ENCODE assay signal across 24 cellular contexts in genomic region chr5:24208540-24209141, GRCh38.
DNase-seq lines count a peak whose midpoint lies in the region; ATAC-seq, FAIRE-seq and TF ChIP-seq lines count a peak whose summit lies in the region.
"Had no signal": no experiment of that assay in that cellular context is flagged by ENCODE, and none has a peak within 500 bp of the region (broad histone marks: within the 10 kb centered on the region; RNA-seq: fewer than 3 reads in every experiment).

No MANE protein-coding gene starts in this region.

- no peak overlapping the region for H3K4me2 ChIP-seq in H9 (ENCODE audit: insufficient read depth, insufficient read length, low read length)
- H3K4me2 ChIP-seq in neural cell (ENCODE audit: low read length) = no peak overlapping the region
- H3K4me2 ChIP-seq in HepG2 (ENCODE audit: low read depth, low read length) = no peak overlapping the region
- H3K4me2 ChIP-seq: BLaER1 treated with 17β-estradiol and CSF1 and Interleukin-3, amounts not matched to agents 10 nM and 100 nM had no signal

- POLR2A ChIA-PET in HepG2 (lab: Yijun Ruan, JAX) = no interaction called here

- no peak overlapping the region for H4K91ac ChIP-seq in H9 (ENCODE audit: insufficient read length, low read depth, low read length)

- no peak overlapping the region for H3K18ac ChIP-seq in H9 (ENCODE audit: insufficient read length, low read depth, low read length)

- FAIRE-seq in HepG2 (lab: Jason Lieb, UNC) = no peak
- FAIRE-seq: GM18507 had no signal

- peaks cover 33 to 35% of the 10 kb centered on the region in 2 experiments for H3K4me1 Mint-ChIP-seq in H9
- H3K4me1 Mint-ChIP-seq: activated naive CD8-positive, alpha-beta T cell treated with anti-CD3 and anti-CD28 coated beads, Interleukin-2, amount 10 ng/mL, durations not matched to agents 7 days and 5 days; T-helper 17 cell had no signal

- H2BK20ac ChIP-seq in H9 (ENCODE audit: low read depth, low read length, poor library complexity, severe bottlenecking) = no peak overlapping the region

- BruUV-seq in HepG2 (replicated peaks; lab: Mats Ljungman, UMichigan) = no TSS peak

- no peak overlapping the region for H3K14ac ChIP-seq in H9 (ENCODE audit: insufficient read depth, low read length)

- H3K4me3 ChIP-seq in neural cell (ENCODE audit: low read length) (no peak overlapping the region), HepG2 (replicated peaks in 1 of 3; ENCODE audit: insufficient read depth in 1 of 3, low read depth in 2 of 3, low read length in 3 of 3) (no peak overlapping the region), transverse colon (no peak overlapping the region)
- H3K4me3 ChIP-seq: ascending aorta; BLaER1 treated with 17β-estradiol and CSF1 and Interleukin-3, amounts not matched to agents 10 nM and 100 nM; heart right ventricle; right lobe of liver had no signal

- no peak overlapping the region for H3K4ac ChIP-seq in H9 (ENCODE audit: low read depth, low read length)

- in situ Hi-C loops in HepG2 (cut with HindIII; ENCODE audit: extremely low pct_ligation_motif_present, low pct_unique_long_range_greater_than_20kb) (no loop called here), transverse colon (cut with MboI; ENCODE audit: low pct_ligation_motif_present in 1 of 4, low pct_unique_long_range_greater_than_20kb in 1 of 4, low sequenced_read_pairs in 3 of 4) (no loop called here)

- H3K27me3 Mint-ChIP-seq in H9 (ENCODE audit: low read depth) = no peaks in the 10 kb centered on the region
- H3K27me3 Mint-ChIP-seq: activated naive CD8-positive, alpha-beta T cell treated with anti-CD3 and anti-CD28 coated beads, Interleukin-2, amount 10 ng/mL, durations not matched to agents 7 days and 5 days; T-helper 17 cell had no signal

- peak; percentile 22 for DNase-seq in H9
- peak; percentile 58 for DNase-seq in NCI-H2081 treated with DMSO at 0.1 percent for 48 hours (lab: John Stamatoyannopoulos, UW)
- DNase-seq in NCI-H774 (lab: John Stamatoyannopoulos, UW) = peak; percentile 9
- no peak for DNase-seq in HepG2 (ENCODE audit: low spot score)
- no peak for DNase-seq in NCI-H526 (lab: John Stamatoyannopoulos, UW)
- no peak for DNase-seq in transverse colon
- DNase-seq: activated CD8-positive, alpha-beta T cell treated with anti-CD3 and anti-CD28 coated beads, Interleukin-2, amount 10 ng/mL, durations not matched to agents 7 days and 5 days; activated effector memory CD4-positive, alpha-beta T cell treated with Interleukin-2 at 50 U/mL for 16 hours; activated naive CD8-positive, alpha-beta T cell treated with anti-CD3 and anti-CD28 coated beads, Interleukin-2, amount 10 ng/mL, durations not matched to agents 7 days and 5 days; cortex of kidney; foreskin keratinocyte; heart right ventricle; NCI-H1436 treated with DMSO at 0.1 percent for 48 hours; PC-3; right lobe of liver; stimulated activated CD4-positive, alpha-beta T cell treated with anti-CD3 and anti-CD28 coated beads, Interleukin-2, amount 100 ng/mL, for 48 hours; T-helper 17 cell had no signal

- H4K5ac ChIP-seq in H9 (ENCODE audit: insufficient read length, low read depth, low read length) = no peak overlapping the region

- no peak overlapping the region for H3T11ph ChIP-seq in H9 (ENCODE audit: low read length)

- no peak overlapping the region for H2BK12ac ChIP-seq in H9 (ENCODE audit: insufficient read length, low read depth, low read length)

- TF ChIP-seq EP300 in neural cell (conservative IDR thresholded peaks at IDR 0.05; ENCODE audit: poor library complexity, severe bottlenecking) = peak; percentile 73
- TF ChIP-seq EP300 in HepG2 (IDR thresholded peaks at IDR 0.05; ENCODE audit: low read depth in 2 of 2, low read length in 2 of 2) = no peak
- TF ChIP-seq EP300 in HepG2 (CRISPR knock-in tag; IDR thresholded peaks at IDR 0.05; ENCODE audit: borderline replicate concordance) = no peak
- no peak for TF ChIP-seq EP300 in transverse colon (IDR thresholded peaks at IDR 0.05; ENCODE audit: low read depth)

- no CpG with 5 or more reads among the region's 5 CpGs for WGBS in H9 (ENCODE audit: extremely low coverage, insufficient read length, low lambda C conversion rate)
- WGBS in HepG2 (ENCODE audit: low lambda C conversion rate) = 8% methylated on average over 5 of the region's 5 CpGs
- 57 to 58% methylated on average over 2 to 5 of the region's 5 CpGs for WGBS in transverse colon (ENCODE audit: low coverage in 1 of 2), 2 donors

- intact Hi-C loops in HepG2 (cut with micrococcal nuclease; ENCODE audit: unreplicated experiment) = no loop called here
- intact Hi-C loops in transverse colon (cut with DNase I; ENCODE audit: low total_unique reads) = no loop called here

- no peaks in the 10 kb centered on the region for H3K23me2 ChIP-seq in H9 (ENCODE audit: insufficient read length, low read depth, low read length, poor library complexity, severe bottlenecking)

- no peaks in the 10 kb centered on the region for H3K79me2 ChIP-seq in H9 (ENCODE audit: insufficient read depth, low read length)
- no peaks in the 10 kb centered on the region for H3K79me2 ChIP-seq in neural cell (replicated peaks; ENCODE audit: insufficient read depth, low read length)
- no peaks in the 10 kb centered on the region for H3K79me2 ChIP-seq in HepG2 (ENCODE audit: insufficient read depth, low read length)

- no peaks in the 10 kb centered on the region for H3K9me2 ChIP-seq in neural cell (ENCODE audit: insufficient read depth, low read length)

- no peak overlapping the region for H4K8ac ChIP-seq in H9 (replicated peaks; ENCODE audit: insufficient read length, low read depth, low read length)

- H2BK5ac ChIP-seq in H9 (ENCODE audit: insufficient read length, low read length) = no peak overlapping the region

- no peaks in the 10 kb centered on the region for H3K79me1 ChIP-seq in H9 (ENCODE audit: insufficient read depth, low read depth, low read length, poor library complexity, severe bottlenecking)

- peaks cover 10 to 31% (median 12%) of the 10 kb centered on the region in 3 experiments; a peak in 6 of 7 replicates for H3K36me3 Mint-ChIP-seq in H9 (ENCODE audit: insufficient read depth in 1 of 3, low read depth in 3 of 3)
- H3K36me3 Mint-ChIP-seq: activated naive CD8-positive, alpha-beta T cell treated with anti-CD3 and anti-CD28 coated beads, Interleukin-2, amount 10 ng/mL, durations not matched to agents 7 days and 5 days had no signal

- TF ChIP-seq POLR2A in HepG2 (IDR thresholded peaks at IDR 0.05; ENCODE audit: insufficient read depth in 1 of 2, low read depth in 2 of 2, low read length in 2 of 2) (no peak), transverse colon (IDR thresholded peaks at IDR 0.05) (no peak)

- H3K9me3 ChIP-seq in H9 (ENCODE audit: control insufficient read depth, low read depth, low read length) (no peaks in the 10 kb centered on the region), neural cell (ENCODE audit: low read length) (peaks cover 9% of the 10 kb centered on the region), HepG2 (ENCODE audit: low read length) (peaks cover 32% of the 10 kb centered on the region), transverse colon (peaks cover 0 to 3% of the 10 kb centered on the region in 2 donors)
- H3K9me3 ChIP-seq: ascending aorta, right lobe of liver had no signal

- H3K27ac Mint-ChIP-seq in H9 = peak overlapping the region in 2 of 3 experiments; percentile 66 to 97; a peak in 4 of 7 replicates
- H3K27ac Mint-ChIP-seq: activated CD8-positive, alpha-beta T cell treated with anti-CD3 and anti-CD28 coated beads, Interleukin-2, amount 10 ng/mL, durations not matched to agents 7 days and 5 days; activated naive CD8-positive, alpha-beta T cell treated with anti-CD3 and anti-CD28 coated beads, Interleukin-2, amount 10 ng/mL, durations not matched to agents 7 days and 5 days; T-helper 17 cell had no signal

- TF ChIP-seq CTCF in H9 (conservative IDR thresholded peaks at IDR 0.05) (no peak), neural cell (IDR thresholded peaks at IDR 0.05; ENCODE audit: poor library complexity, severe bottlenecking) (no peak), HepG2 (CRISPR knock-in tag; IDR thresholded peaks at IDR 0.05) (no peak), transverse colon (IDR thresholded peaks at IDR 0.05) (no peak)

- no peak overlapping the region for H2BK15ac ChIP-seq in H9 (ENCODE audit: low read depth, low read length)

- H3K36me3 ChIP-seq in neural cell (ENCODE audit: insufficient read depth, low read length) (no peaks in the 10 kb centered on the region), HepG2 (replicated peaks in 1 of 2; ENCODE audit: control insufficient read depth in 1 of 2, insufficient read depth in 2 of 2, low read length in 2 of 2) (no peaks in the 10 kb centered on the region), transverse colon (no peaks in the 10 kb centered on the region)
- H3K36me3 ChIP-seq: ascending aorta; BLaER1 treated with 17β-estradiol and CSF1 and Interleukin-3, amounts not matched to agents 10 nM and 100 nM; heart right ventricle; right lobe of liver had no signal

- H3K9me3 Mint-ChIP-seq in H9 = peaks cover 20 to 26% of the 10 kb centered on the region in 2 experiments

- H3K27me3 ChIP-seq in H9 (ENCODE audit: insufficient read depth, low read length) = no peaks in the 10 kb centered on the region
- no peaks in the 10 kb centered on the region for H3K27me3 ChIP-seq in neural cell (ENCODE audit: insufficient read depth, low read depth, low read length)
- no peaks in the 10 kb centered on the region; a peak in 1 of 5 replicates for H3K27me3 ChIP-seq in HepG2 (ENCODE audit: control insufficient read depth in 1 of 2, insufficient read depth in 2 of 2, low read length in 2 of 2)
- no peaks in the 10 kb centered on the region for H3K27me3 ChIP-seq in transverse colon
- H3K27me3 ChIP-seq: ascending aorta; BLaER1 treated with 17β-estradiol and CSF1 and Interleukin-3, amounts not matched to agents 10 nM and 100 nM; foreskin keratinocyte; heart right ventricle; right lobe of liver had no signal

- H3K27ac ChIP-seq in H9 (ENCODE audit: insufficient read length, low read depth, low read length) = no peak overlapping the region
- H3K27ac ChIP-seq in neural cell (ENCODE audit: low read length) = peak overlapping the region; percentile 29
- no peak overlapping the region for H3K27ac ChIP-seq in HepG2 (ENCODE audit: extremely low read length, insufficient read depth, low read length)
- H3K27ac ChIP-seq in transverse colon = no peak overlapping the region
- H3K27ac ChIP-seq: ascending aorta; BLaER1 treated with 17β-estradiol and CSF1 and Interleukin-3, amounts not matched to agents 10 nM and 100 nM; foreskin keratinocyte; heart right ventricle; right lobe of liver had no signal

- ATAC-seq in GM18873 (IDR thresholded peaks at IDR 0.05; ENCODE audit: low FRiP score, unreplicated experiment) (no peak), HepG2 (no peak)
- ATAC-seq: activated CD8-positive, alpha-beta T cell treated with anti-CD3 and anti-CD28 coated beads, Interleukin-2, amount 10 ng/mL, durations not matched to agents 7 days and 5 days; esophagus mucosa; foreskin keratinocyte; heart right ventricle; PC-3; right lobe of liver; SK-N-SH treated with all-trans-retinoic acid at 6 μM for 48 hours; T-helper 17 cell had no signal

- H3K4me3 Mint-ChIP-seq in H9 = 0 out of 5 replicates have a peak overlapping the region, but pooled peaks of 1 of the 2 experiments have one; percentile 2
- H3K4me3 Mint-ChIP-seq: activated CD8-positive, alpha-beta T cell treated with anti-CD3 and anti-CD28 coated beads, Interleukin-2, amount 10 ng/mL, durations not matched to agents 7 days and 5 days; activated naive CD8-positive, alpha-beta T cell treated with anti-CD3 and anti-CD28 coated beads, Interleukin-2, amount 10 ng/mL, durations not matched to agents 7 days and 5 days; T-helper 17 cell had no signal

- no peak overlapping the region for H3K56ac ChIP-seq in H9 (ENCODE audit: insufficient read length, low read depth, low read length)

- no peaks in the 10 kb centered on the region for H3F3A ChIP-seq in neural cell (ENCODE audit: insufficient read depth, low read length, poor library complexity, severe bottlenecking)

- H3K4me1 ChIP-seq in H9 (ENCODE audit: insufficient read depth, low read length) = peaks cover 4% of the 10 kb centered on the region; the same call in 1 of the 2 replicates
- H3K4me1 ChIP-seq in HepG2 (ENCODE audit: insufficient read depth, low read length) = no peaks in the 10 kb centered on the region
- H3K4me1 ChIP-seq in transverse colon = no peaks in the 10 kb centered on the region
- H3K4me1 ChIP-seq: ascending aorta; BLaER1 treated with 17β-estradiol and CSF1 and Interleukin-3, amounts not matched to agents 10 nM and 100 nM; foreskin keratinocyte; heart right ventricle; right lobe of liver had no signal

- TF ChIP-seq RAD21 in neural cell (conservative IDR thresholded peaks at IDR 0.05) = no peak
- TF ChIP-seq RAD21 in HepG2 (CRISPR knock-in tag; IDR thresholded peaks at IDR 0.05) = no peak

- no peak overlapping the region for H3K23ac ChIP-seq in H9 (ENCODE audit: insufficient read length, low read depth, low read length)

- H2AFZ ChIP-seq in H9 (ENCODE audit: low read length) (no peak overlapping the region), neural cell (ENCODE audit: low read depth, low read length) (no peak overlapping the region), HepG2 (ENCODE audit: low read length) (no peak overlapping the region)

- H2AK5ac ChIP-seq in H9 (ENCODE audit: insufficient read length, low read length) = no peak overlapping the region

- H3K9ac ChIP-seq in H9 (ENCODE audit: extremely low read depth, insufficient read length, low read length) (no peak overlapping the region), neural cell (ENCODE audit: low read length) (no peak overlapping the region), HepG2 (ENCODE audit: insufficient read depth, low read depth, low read length) (no peak overlapping the region)
- H3K9ac ChIP-seq: BLaER1 treated with 17β-estradiol and CSF1 and Interleukin-3, amounts not matched to agents 10 nM and 100 nM had no signal

- no peak overlapping the region for H2BK120ac ChIP-seq in H9 (ENCODE audit: low read depth, low read length, poor library complexity, severe bottlenecking)

- H4K20me1 ChIP-seq in H9 (ENCODE audit: control insufficient read depth, insufficient read depth, insufficient read length) = no peaks in the 10 kb centered on the region
- H4K20me1 ChIP-seq in neural cell (ENCODE audit: insufficient read depth) = no peaks in the 10 kb centered on the region
- no peaks in the 10 kb centered on the region for H4K20me1 ChIP-seq in HepG2 (ENCODE audit: insufficient read depth, low read length)
- H4K20me1 ChIP-seq: BLaER1 treated with 17β-estradiol and CSF1 and Interleukin-3, amounts not matched to agents 10 nM and 100 nM had no signal

- CTCF ChIA-PET in HepG2 (lab: Yijun Ruan, JAX; ENCODE audit: low intra/inter-chr PET ratio, low total read pairs) = no interaction called here

Comparison
In these comparisons a context has a peak if more than half of its experiments do, and no peak if none do; other contexts are left out.
1. DNase-seq: peak in H9 (single experiment), NCI-H2081 treated with DMSO at 0.1 percent for 48 hours (single experiment) and NCI-H774 (single experiment); none in HepG2 (single experiment), NCI-H526 (0 of 2) and transverse colon (single experiment).